Comparison of ENCODE assay signal across 14 cellular contexts in the genomic region with DNA sequence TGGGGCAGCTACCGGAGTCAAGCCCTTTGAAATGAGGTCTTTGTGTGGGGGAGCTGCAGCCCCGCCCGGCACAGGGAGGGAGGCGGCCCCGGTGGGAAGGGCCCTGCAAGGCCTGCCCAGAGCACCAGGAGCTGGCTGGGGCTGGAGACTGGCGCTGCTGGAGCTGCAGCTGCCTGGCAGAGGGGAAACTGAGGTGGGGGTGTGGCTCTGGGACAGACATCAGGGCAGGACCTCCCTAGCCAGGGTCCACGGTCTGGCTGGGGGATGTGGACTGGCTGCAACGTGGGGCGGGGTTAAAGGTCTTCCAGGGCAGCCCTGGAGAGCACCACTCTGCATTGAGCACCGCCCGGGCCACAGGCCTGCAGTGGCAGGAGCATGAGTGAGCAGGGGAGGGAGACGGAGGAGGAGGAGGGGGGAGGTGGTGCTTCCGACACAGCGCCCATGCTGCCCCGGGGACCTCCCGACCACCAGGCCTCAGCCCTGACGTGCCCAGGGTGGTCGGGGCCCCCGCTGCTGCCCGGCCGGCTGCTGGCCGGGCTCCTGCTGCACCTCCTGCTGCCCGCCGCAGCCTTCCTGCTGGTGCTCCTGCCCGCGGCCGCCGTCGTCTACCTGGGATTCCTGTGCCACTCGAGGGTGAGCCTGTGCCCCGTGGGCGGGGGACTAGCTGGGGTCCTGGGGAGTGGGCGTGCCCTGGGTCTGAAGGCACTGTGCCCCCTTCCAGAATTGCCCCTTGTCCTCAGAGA. TPM values are rescaled to one million over a fixed set of nuclear protein-coding genes. Genes with fewer than 3 reads are reported as not detected.
DNase-seq lines count a peak whose midpoint lies in the region; ATAC-seq, FAIRE-seq and TF ChIP-seq lines count a peak whose summit lies in the region.
"Had no signal": no experiment of that assay in that cellular context is flagged by ENCODE, and none has a peak within 500 bp of the region (broad histone marks: within the 10 kb centered on the region; RNA-seq: fewer than 3 reads in every experiment).

No MANE protein-coding gene starts in this region.

- SMC1A ChIA-PET in GM12878 (lab: Charles Lee; ENCODE audit: uncharacterized antibody, unreplicated experiment) = no interaction called here

- CTCF ChIA-PET in GM12878 (lab: Yijun Ruan, JAX) = interaction anchor here (1.1 kb wide), 1 partner anchor 11 kb away, joined by 3 read pairs; no protein-coding TSS in a partner anchor

- H2AFZ ChIP-seq in GM12878 (ENCODE audit: control insufficient read depth, low read depth, low read length) = no peak overlapping the region

- TF ChIP-seq POLR2A in GM12878 (IDR thresholded peaks at IDR 0.05; ENCODE audit: low read depth, low read length) = no peak

- WGBS in GM12878 (ENCODE audit: insufficient coverage, insufficient replicate concordance, low lambda C conversion rate, missing lambda C conversion rate) = 11% methylated on average over 29 of the region's 33 CpGs

- no peaks in the 10 kb centered on the region for H3K9me3 ChIP-seq in GM12878 (replicated peaks; ENCODE audit: control insufficient read depth, insufficient read depth, low read length)
- H3K9me3 ChIP-seq in lower lobe of right lung = no peaks in the 10 kb centered on the region
- no peaks in the 10 kb centered on the region for H3K9me3 ChIP-seq in upper lobe of right lung
- H3K9me3 ChIP-seq: right lobe of liver had no signal

- in situ Hi-C loops in GM12878 (cut with MboI) = no loop called here

- H3K9ac ChIP-seq in GM12878 (ENCODE audit: control insufficient read depth, insufficient read depth, low read length) = no peak overlapping the region

- H3K27ac ChIP-seq in GM12878 (ENCODE audit: control insufficient read depth, insufficient read depth) = no peak overlapping the region
- H3K27ac ChIP-seq in lower lobe of right lung = no peak overlapping the region
- H3K27ac ChIP-seq in upper lobe of right lung = no peak overlapping the region
- H3K27ac ChIP-seq: right lobe of liver had no signal

- H4K20me1 ChIP-seq in GM12878 (ENCODE audit: control insufficient read depth, insufficient read depth) = no peaks in the 10 kb centered on the region

- no peaks in the 10 kb centered on the region for H3K36me3 ChIP-seq in GM12878 (ENCODE audit: control insufficient read depth in 2 of 2, insufficient read depth in 2 of 2, low read length in 1 of 2)
- H3K36me3 ChIP-seq in lower lobe of right lung = no peaks in the 10 kb centered on the region
- H3K36me3 ChIP-seq in upper lobe of right lung = no peaks in the 10 kb centered on the region
- H3K36me3 ChIP-seq: right lobe of liver had no signal

- DNase-seq in left cardiac atrium (peak; percentile 22), cardiac septum (ENCODE audit: low spot score) (no peak), GM12878 (ENCODE audit: low read depth, low spot score) (no peak), lower lobe of right lung (peak; percentile 50), upper lobe of right lung (peak; percentile 69), NCI-H1436 treated with DMSO at 0.1 percent for 48 hours (lab: John Stamatoyannopoulos, UW) (no peak), GM19240 (ENCODE audit: insufficient read length, low spot score) (no peak)
- DNase-seq: activated CD8-positive, alpha-beta memory T cell treated with anti-CD3 and anti-CD28 coated beads, Interleukin-2, amount 10 ng/mL, durations not matched to agents 7 days and 5 days; left ventricle myocardium superior; MV-4-11 had no signal

- POLR2A ChIA-PET in GM12878 (lab: Charles Lee) = interaction anchor here (0.6 kb wide), 2 partner anchors 20 to 224 kb away, joined by 3 to 6 read pairs; no protein-coding TSS in a partner anchor

- TF ChIP-seq EP300 in GM12878 (IDR thresholded peaks at IDR 0.05; ENCODE audit: borderline replicate concordance in 1 of 2, control insufficient read depth in 1 of 2, low read depth in 2 of 2, low read length in 2 of 2) = no peak

- H3K79me2 ChIP-seq in GM12878 (ENCODE audit: control insufficient read depth, insufficient read depth, low read length) = no peaks in the 10 kb centered on the region

- intact Hi-C loops in left cardiac atrium (cut with DNase I) = no loop called here
- intact Hi-C loops in cardiac septum (cut with DNase I) = no loop called here
- intact Hi-C loops in GM12878 (cut with micrococcal nuclease; ENCODE audit: unreplicated experiment) = no loop called here
- intact Hi-C loops in lower lobe of right lung (cut with DNase I) = no loop called here
- intact Hi-C loops in upper lobe of right lung (cut with DNase I) = no loop called here

- ATAC-seq in left cardiac atrium = no peak
- ATAC-seq in GM12878 = peak; percentile 19; the same call in 1 of the 3 replicates
- ATAC-seq in lower lobe of right lung = no peak
- ATAC-seq in upper lobe of right lung = no peak
- ATAC-seq in GM19397 (IDR thresholded peaks at IDR 0.05; ENCODE audit: unreplicated experiment) = no peak
- ATAC-seq: activated CD8-positive, alpha-beta memory T cell treated with anti-CD3 and anti-CD28 coated beads, Interleukin-2, amount 10 ng/mL, durations not matched to agents 7 days and 5 days; left ventricle myocardium superior; right lobe of liver had no signal

- FAIRE-seq in GM12878 (lab: Jason Lieb, UNC) = no peak

- RAD21 ChIA-PET in GM12878 (lab: Charles Lee; ENCODE audit: unreplicated experiment) = no interaction called here

- BruUV-seq in GM12878 (replicated peaks; lab: Mats Ljungman, UMichigan) = no TSS peak

- H3K4me2 ChIP-seq in GM12878 (ENCODE audit: control insufficient read depth, insufficient read depth) = no peak overlapping the region

- H3K4me3 ChIP-seq in GM12878 (no peak overlapping the region), lower lobe of right lung (no peak overlapping the region), upper lobe of right lung (no peak overlapping the region)
- H3K4me3 ChIP-seq: right lobe of liver had no signal

- H3K4me1 ChIP-seq in GM12878 (ENCODE audit: control insufficient read depth, insufficient read depth, low read length) = peaks cover 2% of the 10 kb centered on the region; the same call in 1 of the 2 replicates
- peaks cover 20% of the 10 kb centered on the region for H3K4me1 ChIP-seq in lower lobe of right lung
- peaks cover 19% of the 10 kb centered on the region for H3K4me1 ChIP-seq in upper lobe of right lung

- H3K27me3 ChIP-seq in GM12878 (replicated peaks in 1 of 2; ENCODE audit: control insufficient read depth in 2 of 2, insufficient read depth in 2 of 2, low read length in 1 of 2) (peaks cover 0 to 2% of the 10 kb centered on the region in 2 experiments; a peak in 1 of 4 replicates), lower lobe of right lung (ENCODE audit: low read depth) (peaks cover 4% of the 10 kb centered on the region), upper lobe of right lung (no peaks in the 10 kb centered on the region)
- H3K27me3 ChIP-seq: right lobe of liver had no signal

- no peak for TF ChIP-seq RAD21 in GM12878 (IDR thresholded peaks at IDR 0.05; ENCODE audit: insufficient read depth, low read depth, low read length)

- TF ChIP-seq CTCF in GM12878 (IDR thresholded peaks at IDR 0.05 in 2 of 3, conservative IDR thresholded peaks at IDR 0.05 in 1 of 3; ENCODE audit: control insufficient read depth in 2 of 3, extremely low read depth in 1 of 3, insufficient read depth in 1 of 3, low read depth in 3 of 3, low read length in 3 of 3) (no peak), lower lobe of right lung (IDR thresholded peaks at IDR 0.05) (no peak), upper lobe of right lung (IDR thresholded peaks at IDR 0.05) (no peak)

RNA-seq across cellular contexts. Expression of a gene that starts 4.8 kb away (rescaled TPM):
- total RNA-seq in left cardiac atrium (1 to 10 TPM; 2.2 to 3.0 TPM), cardiac septum (1.8 TPM), GM12878 (2014; rRNA removed) (0.17 and 0.33 TPM in 2 replicates), GM12878 (2014; rRNA removed; fragmentation: Illumina TruSeq; extraction: Trizol) (0.18 and 0.45 TPM in 2 replicates), GM12878 (2021) (0.96 and 1.2 TPM in 2 replicates), lower lobe of right lung (22.3 TPM), upper lobe of right lung (21.5 TPM)
- total RNA-seq in GM12878 (2013; cell fraction: nucleolus; rRNA removed) = 1.2 and 1.8 TPM in 2 replicates
- polyA plus RNA-seq in GM12878 (2011; ENCODE audit: low read depth) = 0.42 TPM
- polyA plus RNA-seq in GM12878 (2011; rRNA removed) (0.12 and 0.24 TPM in 2 replicates), GM12878 (2014; fragmentation: Illumina TruSeq; extraction: Trizol) (0.14 and 0.29 TPM in 2 replicates), GM12878 (2014; fragmentation: Nextera tagmentation; extraction: Ambion mirVana) (under 1 TPM; 0.05 to 0.15 TPM), GM12878 (2014; rRNA removed) (0.86 and 0.94 TPM in 2 replicates), GM12878 (2016; fragmentation: Nextera tagmentation; extraction: Ambion mirVana) (1 to 10 TPM; 1.8 to 2.8 TPM)
- 0.21 and 0.38 TPM in 2 replicates for polyA plus RNA-seq in GM12878 (2011; cell fraction: cytosol; rRNA removed)
- 2.0 and 2.3 TPM in 2 replicates for polyA plus RNA-seq in GM12878 (2011; cell fraction: nucleus; rRNA removed)
- polyA plus RNA-seq in GM12878 (2012) = 1.3 TPM in 2 replicates
- 0.15 TPM in 1 of 2 replicates, not detected in the other for polyA minus RNA-seq in GM12878 (2011; rRNA and poly(A)+ RNA removed)
- polyA minus RNA-seq in GM12878 (2011; cell fraction: cytosol; rRNA and poly(A)+ RNA removed) = not detected in 2 replicates
- polyA minus RNA-seq in GM12878 (2011; cell fraction: nucleus; rRNA and poly(A)+ RNA removed) = 0.36 TPM in 1 of 2 replicates, not detected in the other
- total RNA-seq: activated CD8-positive, alpha-beta memory T cell treated with anti-CD3 and anti-CD28 coated beads, Interleukin-2, amount 10 ng/mL, durations not matched to agents 7 days and 5 days; T-helper 2 cell treated with Interferon-gamma antibody and Interleukin-4, amounts not matched to agents 100 ng/mL and 5 ng/mL, for 36 hours had no signal

RNA-seq across cellular contexts. Expression of a gene that starts 9.6 kb away (rescaled TPM):
- total RNA-seq in left cardiac atrium (10 to 100 TPM; 24.9 to 66.4 TPM), cardiac septum (35.3 TPM), GM12878 (2014; rRNA removed) (0.40 and 0.71 TPM in 2 replicates), GM12878 (2014; rRNA removed; fragmentation: Illumina TruSeq; extraction: Trizol) (0.13 and 0.14 TPM in 2 replicates), GM12878 (2021) (1.7 and 1.8 TPM in 2 replicates), lower lobe of right lung (58.7 TPM), upper lobe of right lung (87.4 TPM)
- 1.5 and 2.3 TPM in 2 replicates for total RNA-seq in GM12878 (2013; cell fraction: nucleolus; rRNA removed)
- polyA plus RNA-seq in GM12878 (2011; ENCODE audit: low read depth) = 0.70 TPM
- polyA plus RNA-seq in GM12878 (2011; rRNA removed) (0.45 and 1.1 TPM in 2 replicates), GM12878 (2014; fragmentation: Illumina TruSeq; extraction: Trizol) (0.03 TPM in 1 of 2 replicates, not detected in the other), GM12878 (2014; fragmentation: Nextera tagmentation; extraction: Ambion mirVana) (under 1 TPM in 1 of 2 experiments, not detected in 1; 0.02 TPM), GM12878 (2014; rRNA removed) (0.40 and 0.56 TPM in 2 replicates), GM12878 (2016; fragmentation: Nextera tagmentation; extraction: Ambion mirVana) (under 1 TPM in 1 of 2 experiments, not detected in 1; 0.24 TPM)
- polyA plus RNA-seq in GM12878 (2011; cell fraction: cytosol; rRNA removed) = 1.4 and 2.3 TPM in 2 replicates
- polyA plus RNA-seq in GM12878 (2011; cell fraction: nucleus; rRNA removed) = 3.6 and 5.8 TPM in 2 replicates
- polyA plus RNA-seq in GM12878 (2012) = 4.1 and 4.9 TPM in 2 replicates
- 0.51 and 0.88 TPM in 2 replicates for polyA minus RNA-seq in GM12878 (2011; rRNA and poly(A)+ RNA removed)
- 0.42 and 0.80 TPM in 2 replicates for polyA minus RNA-seq in GM12878 (2011; cell fraction: cytosol; rRNA and poly(A)+ RNA removed)
- polyA minus RNA-seq in GM12878 (2011; cell fraction: nucleus; rRNA and poly(A)+ RNA removed) = 1.7 and 1.8 TPM in 2 replicates

RNA-seq across cellular contexts. Expression of a gene that starts 18.8 kb away (rescaled TPM):
- total RNA-seq in left cardiac atrium (100 to 1,000 TPM; 112 to 134 TPM), cardiac septum (127 TPM), GM12878 (2014; rRNA removed) (205 and 223 TPM in 2 replicates), GM12878 (2014; rRNA removed; fragmentation: Illumina TruSeq; extraction: Trizol) (132 and 153 TPM in 2 replicates), GM12878 (2021) (141 and 149 TPM in 2 replicates), lower lobe of right lung (79.8 TPM), upper lobe of right lung (80.7 TPM)
- 47.9 and 53.1 TPM in 2 replicates for total RNA-seq in GM12878 (2013; cell fraction: nucleolus; rRNA removed)
- 92.4 TPM for polyA plus RNA-seq in GM12878 (2011; ENCODE audit: low read depth)
- polyA plus RNA-seq in GM12878 (2011; rRNA removed) (143 and 146 TPM in 2 replicates), GM12878 (2014; fragmentation: Illumina TruSeq; extraction: Trizol) (115 and 129 TPM in 2 replicates), GM12878 (2014; fragmentation: Nextera tagmentation; extraction: Ambion mirVana) (100 to 1,000 TPM; 519 to 525 TPM), GM12878 (2014; rRNA removed) (287 and 301 TPM in 2 replicates), GM12878 (2016; fragmentation: Nextera tagmentation; extraction: Ambion mirVana) (100 to 1,000 TPM; 366 to 375 TPM)
- 168 and 192 TPM in 2 replicates for polyA plus RNA-seq in GM12878 (2011; cell fraction: cytosol; rRNA removed)
- 105 and 125 TPM in 2 replicates for polyA plus RNA-seq in GM12878 (2011; cell fraction: nucleus; rRNA removed)
- 151 and 170 TPM in 2 replicates for polyA plus RNA-seq in GM12878 (2012)
- polyA minus RNA-seq in GM12878 (2011; rRNA and poly(A)+ RNA removed) = 72.9 and 94.2 TPM in 2 replicates
- 54.8 and 63.4 TPM in 2 replicates for polyA minus RNA-seq in GM12878 (2011; cell fraction: cytosol; rRNA and poly(A)+ RNA removed)
- 26.7 and 39.5 TPM in 2 replicates for polyA minus RNA-seq in GM12878 (2011; cell fraction: nucleus; rRNA and poly(A)+ RNA removed)

RNA-seq across cellular contexts. Expression of a gene that starts 23.6 kb away (rescaled TPM):
- 1 to 10 TPM; 1.7 to 2.4 TPM for total RNA-seq in left cardiac atrium
- 0.51 TPM for total RNA-seq in cardiac septum
- 1.4 and 2.7 TPM in 2 replicates for total RNA-seq in GM12878 (2013; cell fraction: nucleolus; rRNA removed)
- total RNA-seq in GM12878 (2014; rRNA removed) = 0.06 and 0.44 TPM in 2 replicates
- 0.41 and 0.63 TPM in 2 replicates for total RNA-seq in GM12878 (2014; rRNA removed; fragmentation: Illumina TruSeq; extraction: Trizol)
- total RNA-seq in GM12878 (2021) = 1.1 and 1.6 TPM in 2 replicates
- polyA plus RNA-seq in GM12878 (2011; ENCODE audit: low read depth) = 3.2 TPM
- 2.2 and 3.1 TPM in 2 replicates for polyA plus RNA-seq in GM12878 (2011; rRNA removed)
- polyA plus RNA-seq in GM12878 (2011; cell fraction: cytosol; rRNA removed) = 7.5 and 8.5 TPM in 2 replicates
- polyA plus RNA-seq in GM12878 (2011; cell fraction: nucleus; rRNA removed) = 1.8 and 3.0 TPM in 2 replicates
- 1.7 and 2.1 TPM in 2 replicates for polyA plus RNA-seq in GM12878 (2012)
- polyA plus RNA-seq in GM12878 (2014; fragmentation: Illumina TruSeq; extraction: Trizol) = 0.22 and 0.32 TPM in 2 replicates
- polyA plus RNA-seq in GM12878 (2014; fragmentation: Nextera tagmentation; extraction: Ambion mirVana) = under 1 TPM; 0.03 to 0.13 TPM
- polyA plus RNA-seq in GM12878 (2014; rRNA removed) = 1.1 and 2.1 TPM in 2 replicates
- 1 to 10 TPM; 2.1 to 2.9 TPM for polyA plus RNA-seq in GM12878 (2016; fragmentation: Nextera tagmentation; extraction: Ambion mirVana)
- polyA minus RNA-seq in GM12878 (2011; rRNA and poly(A)+ RNA removed) = 0.29 and 2.3 TPM in 2 replicates
- polyA minus RNA-seq in GM12878 (2011; cell fraction: cytosol; rRNA and poly(A)+ RNA removed) = 0.42 TPM in 1 of 2 replicates, not detected in the other
- 1.2 TPM in 1 of 2 replicates, not detected in the other for polyA minus RNA-seq in GM12878 (2011; cell fraction: nucleus; rRNA and poly(A)+ RNA removed)
- total RNA-seq in lower lobe of right lung = 7.8 TPM
- total RNA-seq in upper lobe of right lung = 10.4 TPM
- polyA plus RNA-seq: fibroblast of lung had no signal

RNA-seq across cellular contexts. Expression of a gene that starts 26.8 kb away (rescaled TPM):
- 10 to 100 TPM; 56.0 to 89.0 TPM for total RNA-seq in left cardiac atrium
- 78.6 TPM for total RNA-seq in cardiac septum
- total RNA-seq in GM12878 (2013; cell fraction: nucleolus; rRNA removed) = 379 and 418 TPM in 2 replicates
- total RNA-seq in GM12878 (2014; rRNA removed) = 102 and 106 TPM in 2 replicates
- total RNA-seq in GM12878 (2014; rRNA removed; fragmentation: Illumina TruSeq; extraction: Trizol) = 42.5 and 43.2 TPM in 2 replicates
- 83.8 and 101 TPM in 2 replicates for total RNA-seq in GM12878 (2021)
- 37.9 TPM for polyA plus RNA-seq in GM12878 (2011; ENCODE audit: low read depth)
- polyA plus RNA-seq in GM12878 (2011; rRNA removed) = 112 and 115 TPM in 2 replicates
- 80.7 and 108 TPM in 2 replicates for polyA plus RNA-seq in GM12878 (2011; cell fraction: cytosol; rRNA removed)
- polyA plus RNA-seq in GM12878 (2011; cell fraction: nucleus; rRNA removed) = 831 and 868 TPM in 2 replicates
- polyA plus RNA-seq in GM12878 (2012) = 67.0 and 72.4 TPM in 2 replicates
- polyA plus RNA-seq in GM12878 (2014; fragmentation: Illumina TruSeq; extraction: Trizol) = 33.7 and 54.3 TPM in 2 replicates
- 1 to 10 TPM; 2.1 to 5.5 TPM for polyA plus RNA-seq in GM12878 (2014; fragmentation: Nextera tagmentation; extraction: Ambion mirVana)
- 143 and 153 TPM in 2 replicates for polyA plus RNA-seq in GM12878 (2014; rRNA removed)
- 100 to 1,000 TPM; 100 to 102 TPM for polyA plus RNA-seq in GM12878 (2016; fragmentation: Nextera tagmentation; extraction: Ambion mirVana)
- 59.9 and 80.8 TPM in 2 replicates for polyA minus RNA-seq in GM12878 (2011; rRNA and poly(A)+ RNA removed)
- 21.0 and 30.3 TPM in 2 replicates for polyA minus RNA-seq in GM12878 (2011; cell fraction: cytosol; rRNA and poly(A)+ RNA removed)
- polyA minus RNA-seq in GM12878 (2011; cell fraction: nucleus; rRNA and poly(A)+ RNA removed) = 105 and 145 TPM in 2 replicates
- total RNA-seq in lower lobe of right lung = 165 TPM
- 165 TPM for total RNA-seq in upper lobe of right lung

Comparison
In these comparisons a context has a peak if more than half of its experiments do, and no peak if none do; other contexts are left out.
1. DNase-seq: peak in left cardiac atrium (single experiment), lower lobe of right lung (single experiment) and upper lobe of right lung (single experiment); none in cardiac septum (single experiment), GM12878 (single experiment), NCI-H1436 treated with DMSO at 0.1 percent for 48 hours (single experiment) and GM19240 (single experiment).
2. RNA of a gene that starts 9.6 kb away (total RNA-seq): 87.4 TPM in upper lobe of right lung (single experiment), 24.9 to 66.4 TPM in left cardiac atrium, 58.7 TPM in lower lobe of right lung (single experiment) and 35.3 TPM in cardiac septum (single experiment); 0.13 to 2.3 TPM in GM12878; every median in the first group is over 4 times any median in the second.